Comparison of ENCODE assay signal across 10 cellular contexts in the genomic region with DNA sequence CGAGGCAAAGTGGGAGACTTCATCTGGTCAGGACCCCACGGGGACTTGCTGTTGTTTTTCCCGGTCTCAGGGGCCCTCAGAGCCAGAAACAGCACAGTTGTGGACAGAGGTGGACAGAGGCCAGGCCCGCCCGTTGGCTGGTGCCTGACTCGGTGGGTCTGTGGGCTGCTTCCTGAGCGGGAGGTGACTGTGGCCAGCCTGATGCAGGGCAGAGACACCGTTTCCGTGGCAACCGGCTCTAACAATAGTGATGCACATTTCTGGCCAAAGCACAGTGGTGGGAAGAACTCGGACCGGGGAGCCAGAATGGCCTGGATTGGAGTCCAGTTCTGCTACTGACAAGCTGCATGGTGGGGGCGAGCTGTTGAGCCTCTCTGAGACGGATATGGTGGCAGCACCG. TPM values are rescaled to one million over a fixed set of nuclear protein-coding genes. Genes with fewer than 3 reads are reported as not detected.
DNase-seq lines count a peak whose midpoint lies in the region; ATAC-seq and TF ChIP-seq lines count a peak whose summit lies in the region.
"Had no signal": no experiment of that assay in that cellular context is flagged by ENCODE, and none has a peak within 500 bp of the region (broad histone marks: within the 10 kb centered on the region; RNA-seq: fewer than 3 reads in every experiment).

No MANE protein-coding gene starts in this region.

- TF ChIP-seq CTCF in GM23338 (conservative IDR thresholded peaks at IDR 0.05; ENCODE audit: low read depth in 2 of 2) (no peak), heart left ventricle (IDR thresholded peaks at IDR 0.05) (no peak), colonic mucosa (IDR thresholded peaks at IDR 0.05) (no peak)

- H4K20me1 ChIP-seq in GM23338 (replicated peaks; ENCODE audit: insufficient read depth), result no peaks in the 10 kb centered on the region

- 57 to 66% (median 63%) methylated on average over 15 of the region's 15 CpGs for WGBS in heart left ventricle, 4 donors

- H3K36me3 ChIP-seq in GM23338 (ENCODE audit: insufficient read depth) (no peaks in the 10 kb centered on the region), heart left ventricle (no peaks in the 10 kb centered on the region), skeletal muscle tissue (ENCODE audit: control insufficient read depth in 3 of 3, insufficient read depth in 3 of 3, low read length in 3 of 3) (no peaks in the 10 kb centered on the region), colonic mucosa (no peaks in the 10 kb centered on the region)

- H3K4me3 ChIP-seq in GM23338 (no peak overlapping the region), heart left ventricle (peak overlapping the region in 7 of 12 donors; percentile 9 to 43 (median 32)), skeletal muscle tissue (ENCODE audit: low read length in 3 of 3) (peak overlapping the region; percentile 57 to 70 (median 59)), colonic mucosa (no peak overlapping the region)

- peaks cover 5% of the 10 kb centered on the region for H3K27me3 Mint-ChIP-seq in GM23338 (ENCODE audit: insufficient read depth, low read depth, poor library complexity)
- H3K27me3 Mint-ChIP-seq in activated naive CD8-positive, alpha-beta T cell treated with anti-CD3 and anti-CD28 coated beads for 36 hours, result no peaks in the 10 kb centered on the region
- peaks cover 4% of the 10 kb centered on the region for H3K27me3 Mint-ChIP-seq in activated naive CD4-positive, alpha-beta T cell treated with anti-CD3 and anti-CD28 coated beads for 36 hours (ENCODE audit: low read depth)

- no peak overlapping the region for H3K4me3 Mint-ChIP-seq in GM23338
- peak overlapping the region; percentile 8 for H3K4me3 Mint-ChIP-seq in activated naive CD8-positive, alpha-beta T cell treated with anti-CD3 and anti-CD28 coated beads for 36 hours
- no peak overlapping the region for H3K4me3 Mint-ChIP-seq in activated naive CD4-positive, alpha-beta T cell treated with anti-CD3 and anti-CD28 coated beads for 36 hours
- H3K4me3 Mint-ChIP-seq: central memory CD8-positive, alpha-beta T cell had no signal

- H3K27ac ChIP-seq in GM23338 (ENCODE audit: low read depth) (no peak overlapping the region), heart left ventricle (peak overlapping the region in 7 of 12 donors; percentile 36 to 78 (median 52)), skeletal muscle tissue (ENCODE audit: low read depth, low read length) (peak overlapping the region; percentile 97), colonic mucosa (no peak overlapping the region)

- H3K27ac Mint-ChIP-seq in GM23338, result no peak overlapping the region; the same call in 1 of the 2 replicates
- peak overlapping the region; percentile 47 for H3K27ac Mint-ChIP-seq in activated naive CD8-positive, alpha-beta T cell treated with anti-CD3 and anti-CD28 coated beads for 36 hours
- no peak overlapping the region for H3K27ac Mint-ChIP-seq in activated naive CD4-positive, alpha-beta T cell treated with anti-CD3 and anti-CD28 coated beads for 36 hours

- H3K4me1 ChIP-seq in GM23338 (ENCODE audit: insufficient read depth), result peaks cover 5% of the 10 kb centered on the region; the same call in 1 of the 2 replicates
- peaks cover 0 to 5% (median 0%) of the 10 kb centered on the region in 12 donors for H3K4me1 ChIP-seq in heart left ventricle
- peaks cover 4 to 22% (median 10%) of the 10 kb centered on the region in 3 donors for H3K4me1 ChIP-seq in skeletal muscle tissue (ENCODE audit: control insufficient read depth in 3 of 3, insufficient read depth in 3 of 3, low read length in 3 of 3)
- H3K4me1 ChIP-seq in colonic mucosa, result no peaks in the 10 kb centered on the region

- H3K79me2 ChIP-seq in GM23338 (replicated peaks; ENCODE audit: insufficient read depth), result no peaks in the 10 kb centered on the region

- H3K27me3 ChIP-seq in GM23338 (ENCODE audit: insufficient read depth) (no peaks in the 10 kb centered on the region), heart left ventricle (no peaks in the 10 kb centered on the region), skeletal muscle tissue (ENCODE audit: control insufficient read depth in 3 of 3, insufficient read depth in 3 of 3, low read length in 3 of 3) (no peaks in the 10 kb centered on the region), colonic mucosa (no peaks in the 10 kb centered on the region)

- H3K4me2 ChIP-seq in GM23338, result no peak overlapping the region

- no peaks in the 10 kb centered on the region for H3K9me3 Mint-ChIP-seq in GM23338
- H3K9me3 Mint-ChIP-seq in activated naive CD8-positive, alpha-beta T cell treated with anti-CD3 and anti-CD28 coated beads for 36 hours, result no peaks in the 10 kb centered on the region
- no peaks in the 10 kb centered on the region for H3K9me3 Mint-ChIP-seq in activated naive CD4-positive, alpha-beta T cell treated with anti-CD3 and anti-CD28 coated beads for 36 hours
- H3K9me3 Mint-ChIP-seq: central memory CD8-positive, alpha-beta T cell had no signal

- H3F3A ChIP-seq in GM23338 (replicated peaks; ENCODE audit: low read depth), result no peaks in the 10 kb centered on the region

- H3K9me3 ChIP-seq in heart left ventricle (peaks cover 0 to 6% (median 0%) of the 10 kb centered on the region in 12 donors), skeletal muscle tissue (ENCODE audit: control insufficient read depth in 3 of 3, low read length in 3 of 3) (peaks cover 0 to 5% (median 0%) of the 10 kb centered on the region in 3 donors), colonic mucosa (no peaks in the 10 kb centered on the region)

- CTCF ChIA-PET in activated naive CD4-positive, alpha-beta T cell treated with anti-CD3 and anti-CD28 coated beads for 36 hours (lab: Charles Lee), result no interaction called here

- H3K36me3 Mint-ChIP-seq in GM23338 (ENCODE audit: low read depth), result no peaks in the 10 kb centered on the region
- H3K36me3 Mint-ChIP-seq in activated naive CD8-positive, alpha-beta T cell treated with anti-CD3 and anti-CD28 coated beads for 36 hours, result no peaks in the 10 kb centered on the region
- no peaks in the 10 kb centered on the region for H3K36me3 Mint-ChIP-seq in activated naive CD4-positive, alpha-beta T cell treated with anti-CD3 and anti-CD28 coated beads for 36 hours (ENCODE audit: low read depth)

- intact Hi-C loops in heart left ventricle (cut with DNase I) (no loop called here), colonic mucosa (cut with DNase I) (no loop called here)
- intact Hi-C loops in activated naive CD4-positive, alpha-beta T cell treated with anti-CD3 and anti-CD28 coated beads for 36 hours (cut with micrococcal nuclease), result no loop called here

- H3K9ac ChIP-seq in skeletal muscle tissue (ENCODE audit: low read depth in 1 of 3, low read length in 3 of 3), result peak overlapping the region; percentile 75 to 84 (median 80)
- H3K9ac ChIP-seq in colonic mucosa (ENCODE audit: low read depth in 2 of 2, low read length in 2 of 2), result no peak overlapping the region

- no peak for TF ChIP-seq POLR2A in heart left ventricle (IDR thresholded peaks at IDR 0.05)

- DNase-seq in GM23338 (ENCODE audit: low spot score), result peak; percentile 40
- no peak for DNase-seq in activated naive CD8-positive, alpha-beta T cell treated with anti-CD3 and anti-CD28 coated beads for 36 hours
- no peak for DNase-seq in heart left ventricle
- DNase-seq in activated naive CD4-positive, alpha-beta T cell treated with anti-CD3 and anti-CD28 coated beads for 36 hours, result no peak
- no peak for DNase-seq in DMS53 treated with DMSO at 0.1 percent for 48 hours (lab: John Stamatoyannopoulos, UW; ENCODE audit: unreplicated experiment)
- DNase-seq in colonic mucosa, result no peak
- DNase-seq: stimulated activated naive CD4-positive, alpha-beta T cell had no signal

- ATAC-seq in GM23338, result no peak
- ATAC-seq in heart left ventricle, result peak in 2 of 4 donors; percentile 23 to 31
- no peak for ATAC-seq in GM21529 (IDR thresholded peaks at IDR 0.05; ENCODE audit: unreplicated experiment)

- H3K9me2 ChIP-seq in GM23338 (ENCODE audit: insufficient read depth), result no peaks in the 10 kb centered on the region

- H3K4me1 Mint-ChIP-seq in GM23338, result peaks cover 6% of the 10 kb centered on the region; the same call in 2 of the 3 replicates
- peaks cover 10% of the 10 kb centered on the region for H3K4me1 Mint-ChIP-seq in activated naive CD8-positive, alpha-beta T cell treated with anti-CD3 and anti-CD28 coated beads for 36 hours
- H3K4me1 Mint-ChIP-seq in activated naive CD4-positive, alpha-beta T cell treated with anti-CD3 and anti-CD28 coated beads for 36 hours (ENCODE audit: low read depth), result peaks cover 4% of the 10 kb centered on the region

- H2AFZ ChIP-seq in GM23338, result no peak overlapping the region; the same call in 1 of the 2 replicates

TF ChIP-seq in GM23338, 12 proteins besides CTCF, POLR2A, EP300 and RAD21 (continues in another document):
- no peak for TF ChIP-seq EZH2 (IDR thresholded peaks at IDR 0.05; ENCODE audit: low read depth, unreplicated experiment)
- no peak for TF ChIP-seq NANOG (IDR thresholded peaks at IDR 0.05; ENCODE audit: borderline replicate concordance)
- TF ChIP-seq EZH2phosphoT487 (IDR thresholded peaks at IDR 0.05; ENCODE audit: unreplicated experiment), result no peak
- TF ChIP-seq STAT1 (IDR thresholded peaks at IDR 0.05; ENCODE audit: unreplicated experiment), result no peak
- no peak for TF ChIP-seq POLR2AphosphoS5 (IDR thresholded peaks at IDR 0.05; ENCODE audit: low read depth)
- no peak for TF ChIP-seq CREB1 (CRISPR knock-in tag; IDR thresholded peaks at IDR 0.05; ENCODE audit: low read depth)

RNA-seq across cellular contexts. Expression of gene ATXN10, which starts 58.7 kb away (rescaled TPM):
- 163 and 170 TPM in 2 replicates for total RNA-seq in GM23338 (2014; rRNA removed; shearing (Covaris generic))
- polyA plus RNA-seq in GM23338 (2016; fragmentation: Nextera tagmentation; extraction: Ambion mirVana), result 72.5 and 99.0 TPM in 2 replicates
- 100 to 1,000 TPM; 124 to 130 TPM for total RNA-seq in activated naive CD8-positive, alpha-beta T cell treated with anti-CD3 and anti-CD28 coated beads for 36 hours
- total RNA-seq in heart left ventricle, result 100 to 1,000 TPM in 8 of 9 donors, 10 to 100 TPM in 1; 91.0 to 192 (median 155) TPM
- 100 to 1,000 TPM in 1 of 2 donors, 10 to 100 TPM in 1; 55.0 to 111 TPM for polyA plus RNA-seq in heart left ventricle
- total RNA-seq in skeletal muscle tissue, result 310 TPM
- 10 to 100 TPM; 79.8 to 83.7 TPM for total RNA-seq in activated naive CD4-positive, alpha-beta T cell treated with anti-CD3 and anti-CD28 coated beads for 36 hours
- total RNA-seq in colonic mucosa, result 10 to 100 TPM; 90.5 to 94.9 TPM

Comparison
In these comparisons a context has a peak if more than half of its experiments do, and no peak if none do; other contexts are left out.
1. H3K27ac ChIP-seq: peak in heart left ventricle (7 of 12) and skeletal muscle tissue (single experiment); none in GM23338 (single experiment) and colonic mucosa (single experiment).
2. H3K4me3 ChIP-seq: peak in heart left ventricle (7 of 12) and skeletal muscle tissue (3 of 3); none in GM23338 (single experiment) and colonic mucosa (single experiment).
3. H3K9ac ChIP-seq: peak in skeletal muscle tissue (3 of 3); none in colonic mucosa (0 of 2).